Comparison of ENCODE assay signal across 23 cellular contexts in genomic region chr3:15728766-15729165, GRCh38.
DNase-seq lines count a peak whose midpoint lies in the region; ATAC-seq and TF ChIP-seq lines count a peak whose summit lies in the region.
"Had no signal": no experiment of that assay in that cellular context is flagged by ENCODE, and none has a peak within 500 bp of the region (broad histone marks: within the 10 kb centered on the region; RNA-seq: fewer than 3 reads in every experiment).

No MANE protein-coding gene starts in this region.

- no peaks in the 10 kb centered on the region for H3K9me3 ChIP-seq in T-helper 17 cell (ENCODE audit: control insufficient read depth, low read length, poor library complexity, severe bottlenecking)
- H3K9me3 ChIP-seq: body of pancreas, SJSA1, upper lobe of right lung had no signal

- H3K36me3 Mint-ChIP-seq in T-helper 17 cell (ENCODE audit: low read depth) (peaks cover 3% of the 10 kb centered on the region), chondrocyte (ENCODE audit: low read depth) (peaks cover 38% of the 10 kb centered on the region)

- no peak for DNase-seq in T-helper 17 cell
- DNase-seq in chondrocyte (ENCODE audit: low spot score): no peak
- DNase-seq in kidney glomerular epithelial cell (lab: John Stamatoyannopoulos, UW): peak; percentile 38
- peak; percentile 57 for DNase-seq in stromal cell of bone marrow (ENCODE audit: low read depth)
- no peak for DNase-seq in dermis blood vessel endothelial cell
- DNase-seq: activated CD4-positive, alpha-beta T cell treated with anti-CD3 and anti-CD28 coated beads, Interleukin-2, amount 50 U/mL, for 48 hours; activated CD8-positive, alpha-beta memory T cell treated with anti-CD3 and anti-CD28 coated beads, Interleukin-2, amount 50 U/mL, for 4 hours; body of pancreas; cerebellar nuclear complex; KBM-7; left ventricle myocardium superior; naive thymus-derived CD4-positive, alpha-beta T cell; NCI-H2029; NCI-H2227 treated with DMSO at 0.1 percent for 48 hours; NCI-H748 treated with DMSO at 0.1 percent for 48 hours; stimulated activated CD4-positive, alpha-beta T cell treated with anti-CD3 and anti-CD28 coated beads, Interleukin-1b, Interleukin-23, amount 100 ng/mL, for 48 hours; upper lobe of right lung had no signal

- no peak overlapping the region for H3K4me3 Mint-ChIP-seq in T-helper 17 cell
- no peak overlapping the region for H3K4me3 Mint-ChIP-seq in chondrocyte (ENCODE audit: unreplicated experiment)
- H3K4me3 Mint-ChIP-seq: activated naive CD8-positive, alpha-beta T cell; activated T-helper 17 cell treated with anti-CD3 and anti-CD28 coated beads, Interleukin-2, amount 50 U/mL, for 72 hours; naive thymus-derived CD4-positive, alpha-beta T cell had no signal

- H3K9me3 Mint-ChIP-seq in chondrocyte (ENCODE audit: low read depth): no peaks in the 10 kb centered on the region
- H3K9me3 Mint-ChIP-seq: activated T-helper 17 cell treated with anti-CD3 and anti-CD28 coated beads, Interleukin-2, amount 50 U/mL, for 72 hours; naive thymus-derived CD4-positive, alpha-beta T cell had no signal

- H3K4me1 Mint-ChIP-seq in T-helper 17 cell: peaks cover 23% of the 10 kb centered on the region
- H3K4me1 Mint-ChIP-seq in chondrocyte (ENCODE audit: low read depth): peaks cover 21% of the 10 kb centered on the region

- H3K27ac Mint-ChIP-seq in T-helper 17 cell: peak overlapping the region; percentile 32
- H3K27ac Mint-ChIP-seq in chondrocyte (ENCODE audit: unreplicated experiment): peak overlapping the region; percentile 20
- H3K27ac Mint-ChIP-seq: activated naive CD8-positive, alpha-beta T cell; activated T-helper 17 cell treated with anti-CD3 and anti-CD28 coated beads, Interleukin-2, amount 50 U/mL, for 72 hours had no signal

- no peak for TF ChIP-seq CTCF in chondrocyte (IDR thresholded peaks at IDR 0.05)

- no peak for ATAC-seq in T-helper 17 cell
- ATAC-seq in GM19324 (IDR thresholded peaks at IDR 0.05; ENCODE audit: low FRiP score, unreplicated experiment): no peak
- ATAC-seq in GM21576 (IDR thresholded peaks at IDR 0.05; ENCODE audit: unreplicated experiment): no peak
- ATAC-seq: activated T-helper 17 cell treated with anti-CD3 and anti-CD28 coated beads, Interleukin-2, amount 50 U/mL, for 72 hours; body of pancreas; GM12878; left ventricle myocardium superior; naive thymus-derived CD4-positive, alpha-beta T cell; upper lobe of right lung had no signal

- H3K27me3 Mint-ChIP-seq in T-helper 17 cell: no peaks in the 10 kb centered on the region
- no peaks in the 10 kb centered on the region for H3K27me3 Mint-ChIP-seq in chondrocyte (ENCODE audit: low read depth)
- H3K27me3 Mint-ChIP-seq: activated naive CD8-positive, alpha-beta T cell; activated T-helper 17 cell treated with anti-CD3 and anti-CD28 coated beads, Interleukin-2, amount 50 U/mL, for 72 hours; naive thymus-derived CD4-positive, alpha-beta T cell had no signal

Comparison
In these comparisons a context has a peak if more than half of its experiments do, and no peak if none do; other contexts are left out.
1. DNase-seq: peak in kidney glomerular epithelial cell (single experiment) and stromal cell of bone marrow (single experiment); none in T-helper 17 cell (0 of 3), chondrocyte (single experiment) and dermis blood vessel endothelial cell (single experiment).